In the genomic region with DNA sequence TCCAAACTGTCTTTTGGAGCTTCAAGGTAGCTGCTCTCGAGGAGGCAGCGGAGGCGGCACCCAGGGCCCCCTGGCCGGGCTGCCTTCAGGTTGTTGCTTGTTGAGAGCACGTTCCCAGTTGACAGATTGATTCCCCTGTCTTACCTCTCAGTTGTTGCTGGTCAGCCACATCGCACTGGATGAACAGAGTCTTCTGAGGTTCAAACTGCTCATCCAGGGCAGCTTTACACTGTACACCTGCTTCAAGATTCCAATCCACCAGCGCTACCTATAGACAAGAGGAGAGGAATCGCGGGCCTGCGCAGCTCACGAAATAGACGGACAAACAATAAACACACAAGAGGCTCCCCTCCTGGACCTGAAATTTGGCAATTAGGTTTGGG, we compare ENCODE assay signal across 8 cellular contexts. TPM values are rescaled to one million over a fixed set of nuclear protein-coding genes. Genes with fewer than 3 reads are reported as not detected.
DNase-seq lines count a peak whose midpoint lies in the region; ATAC-seq and TF ChIP-seq lines count a peak whose summit lies in the region.

No MANE protein-coding gene starts in this region.

- H2AFZ ChIP-seq in parathyroid adenoma: peak overlapping the region; percentile 53

- peaks cover 19% of the 10 kb centered on the region for H3K27me3 Mint-ChIP-seq in activated CD8-positive, alpha-beta T cell treated with anti-CD3 and anti-CD28 coated beads, Interleukin-2, amount 10 ng/mL, durations not matched to agents 7 days and 5 days (ENCODE audit: low read depth)

- CTCF ChIA-PET in activated CD8-positive, alpha-beta T cell treated with anti-CD3 and anti-CD28 coated beads, Interleukin-2, amount 10 ng/mL, durations not matched to agents 7 days and 5 days (lab: Charles Lee): interaction anchor here (0.7 to 2.4 kb wide), 9 partner anchors 11 to 163 kb away, joined by 3 to 6 read pairs (median 3); no protein-coding TSS in a partner anchor

- H3K27ac ChIP-seq in gastroesophageal sphincter (peak overlapping the region; percentile 22 to 85 (median 75)), parathyroid adenoma (no peak overlapping the region)

- peaks cover 29% of the 10 kb centered on the region for H3K4me1 Mint-ChIP-seq in activated CD8-positive, alpha-beta T cell treated with anti-CD3 and anti-CD28 coated beads, Interleukin-2, amount 10 ng/mL, durations not matched to agents 7 days and 5 days (ENCODE audit: low read depth)

- POLR2A ChIA-PET in activated CD8-positive, alpha-beta T cell treated with anti-CD3 and anti-CD28 coated beads, Interleukin-2, amount 10 ng/mL, durations not matched to agents 7 days and 5 days (lab: Charles Lee): interaction anchor here (0.8 to 1.5 kb wide), 4 partner anchors 16 to 238 kb away, joined by 3 to 4 read pairs (median 4); partner anchors contain the start of genes CEP44 and FBXO8

- peak; percentile 64 for DNase-seq in Caki2 (ENCODE audit: low read depth)
- DNase-seq in activated CD8-positive, alpha-beta T cell treated with anti-CD3 and anti-CD28 coated beads, Interleukin-2, amount 10 ng/mL, durations not matched to agents 7 days and 5 days: peak; percentile 38
- DNase-seq in hepatic stellate cell (ENCODE audit: low spot score): no peak
- no peak for DNase-seq in GM19238 (ENCODE audit: insufficient read length, low spot score)

- ATAC-seq in GM21367 (IDR thresholded peaks at IDR 0.05; ENCODE audit: unreplicated experiment) (peak; percentile 25), HG03571 (IDR thresholded peaks at IDR 0.05; ENCODE audit: unreplicated experiment) (peak; percentile 27), gastroesophageal sphincter (peak; percentile 13)
- peak; percentile 49 for ATAC-seq in activated CD8-positive, alpha-beta T cell treated with anti-CD3 and anti-CD28 coated beads, Interleukin-2, amount 10 ng/mL, durations not matched to agents 7 days and 5 days

- peak overlapping the region; percentile 84 for H3K27ac Mint-ChIP-seq in activated CD8-positive, alpha-beta T cell treated with anti-CD3 and anti-CD28 coated beads, Interleukin-2, amount 10 ng/mL, durations not matched to agents 7 days and 5 days

- H3K4me1 ChIP-seq in gastroesophageal sphincter (peaks cover 0 to 38% (median 0%) of the 10 kb centered on the region in 3 donors), parathyroid adenoma (no peaks in the 10 kb centered on the region)

- no peak for TF ChIP-seq CTCF in gastroesophageal sphincter (IDR thresholded peaks at IDR 0.05)
- TF ChIP-seq CTCF in parathyroid adenoma (IDR thresholded peaks at IDR 0.05): no peak

- peak overlapping the region; percentile 64 for H3K4me2 ChIP-seq in parathyroid adenoma (ENCODE audit: low read length)

- no peaks in the 10 kb centered on the region for H3K9me3 Mint-ChIP-seq in activated CD8-positive, alpha-beta T cell treated with anti-CD3 and anti-CD28 coated beads, Interleukin-2, amount 10 ng/mL, durations not matched to agents 7 days and 5 days (ENCODE audit: insufficient read depth)

- H3K4me3 ChIP-seq in gastroesophageal sphincter: peak overlapping the region; percentile 72 to 79
- peak overlapping the region; percentile 64 for H3K4me3 ChIP-seq in parathyroid adenoma (ENCODE audit: low read depth, low read length)

- H3K36me3 Mint-ChIP-seq in activated CD8-positive, alpha-beta T cell treated with anti-CD3 and anti-CD28 coated beads, Interleukin-2, amount 10 ng/mL, durations not matched to agents 7 days and 5 days (ENCODE audit: low read depth): peaks cover 4% of the 10 kb centered on the region

- H3K27me3 ChIP-seq in gastroesophageal sphincter (no peaks in the 10 kb centered on the region), parathyroid adenoma (ENCODE audit: control insufficient read depth, insufficient read depth, low read length) (no peaks in the 10 kb centered on the region)

- no peaks in the 10 kb centered on the region for H3K9me3 ChIP-seq in gastroesophageal sphincter
- H3K9me3 ChIP-seq in parathyroid adenoma (ENCODE audit: control insufficient read depth, low read length): no peaks in the 10 kb centered on the region

- in situ Hi-C loops in Caki2 (cut with HindIII; ENCODE audit: low pct_unique_long_range_greater_than_20kb, low sequenced_read_pairs): no loop called here

- H3K36me3 ChIP-seq in gastroesophageal sphincter (no peaks in the 10 kb centered on the region), parathyroid adenoma (ENCODE audit: control insufficient read depth, insufficient read depth, low read length) (no peaks in the 10 kb centered on the region)

- H3K79me2 ChIP-seq in parathyroid adenoma: no peaks in the 10 kb centered on the region

- 0% methylated on average over 1 to 5 of the region's 12 CpGs for WGBS in gastroesophageal sphincter (ENCODE audit: low coverage in 1 of 2), 2 donors

- peak overlapping the region; percentile 82 for H3K4me3 Mint-ChIP-seq in activated CD8-positive, alpha-beta T cell treated with anti-CD3 and anti-CD28 coated beads, Interleukin-2, amount 10 ng/mL, durations not matched to agents 7 days and 5 days

- no peak overlapping the region for H3K9ac ChIP-seq in parathyroid adenoma

- TF ChIP-seq POLR2A in gastroesophageal sphincter (IDR thresholded peaks at IDR 0.05): no peak

- no peak for TF ChIP-seq EP300 in gastroesophageal sphincter (IDR thresholded peaks at IDR 0.05)

RNA-seq across cellular contexts. Expression of gene HPGD, which starts 0.5 kb away (rescaled TPM):
- 8.9 and 10.5 TPM in 2 replicates for total RNA-seq in Caki2 (2014; rRNA removed; shearing (Covaris generic); ENCODE audit: low replicate concordance)
- total RNA-seq in activated CD8-positive, alpha-beta T cell treated with anti-CD3 and anti-CD28 coated beads, Interleukin-2, amount 10 ng/mL, durations not matched to agents 7 days and 5 days: 10 to 100 TPM; 16.5 to 19.5 TPM
- 100 to 1,000 TPM in 1 of 4 donors, 10 to 100 TPM in 3; 22.6 to 178 (median 40.8) TPM for total RNA-seq in gastroesophageal sphincter

Comparison
In these comparisons a context has a peak if more than half of its experiments do, and no peak if none do; other contexts are left out.
1. DNase-seq: peak in Caki2 (single experiment) and activated CD8-positive, alpha-beta T cell treated with anti-CD3 and anti-CD28 coated beads, Interleukin-2, amount 10 ng/mL, durations not matched to agents 7 days and 5 days (single experiment); none in hepatic stellate cell (single experiment) and GM19238 (single experiment).
2. Peak in every context shown above with its lines, with median percentiles within 50 percentile points of each other: ATAC-seq.